Comparison of ENCODE assay signal across 14 cellular contexts in genomic region chr7:131372554-131372953, GRCh38.
"Had no signal": no experiment of that assay in that cellular context is flagged by ENCODE, and none has a peak within 500 bp of the region (broad histone marks: within the 10 kb centered on the region; RNA-seq: fewer than 3 reads in every experiment).

No MANE protein-coding gene starts in this region.

- DNase-seq: effector memory CD8-positive, alpha-beta T cell; foreskin keratinocyte; head of caudate nucleus; kidney glomerular epithelial cell; mesendoderm; naive B cell; posterior cingulate gyrus; small intestine; stimulated activated CD4-positive, alpha-beta T cell treated with anti-CD3 and anti-CD28 coated beads, Interleukin-2, amount 100 ng/mL, for 48 hours; stimulated activated naive CD4-positive, alpha-beta T cell treated with Interleukin-2 at 50 U/mL for 16 hours; trophoblast cell had no signal

- H3K4me3 ChIP-seq: hepatocyte had no signal

- H3K4me3 Mint-ChIP-seq: dendritic cell treated with granulocyte-macrophage colony-stimulating factor and Interleukin-4, amounts not matched to agents 40 ng/mL and 50 ng/mL, for 4 days; naive B cell had no signal

- H3K9me3 ChIP-seq: neutrophil had no signal

- H3K9me3 Mint-ChIP-seq: effector memory CD8-positive, alpha-beta T cell; naive B cell had no signal

- ATAC-seq: effector memory CD8-positive, alpha-beta T cell; foreskin keratinocyte had no signal

- H3K27ac ChIP-seq: foreskin keratinocyte, hepatocyte, neutrophil had no signal

- H3K27me3 ChIP-seq: foreskin keratinocyte, hepatocyte, neutrophil had no signal

- H3K27ac Mint-ChIP-seq: dendritic cell treated with granulocyte-macrophage colony-stimulating factor and Interleukin-4, amounts not matched to agents 40 ng/mL and 50 ng/mL, for 4 days had no signal

- H3K27me3 Mint-ChIP-seq: dendritic cell treated with granulocyte-macrophage colony-stimulating factor and Interleukin-4, amounts not matched to agents 40 ng/mL and 50 ng/mL, for 4 days; effector memory CD8-positive, alpha-beta T cell; naive B cell had no signal

- H3K36me3 ChIP-seq: neutrophil had no signal
